Comparison of ENCODE assay signal across 14 cellular contexts in genomic region chr9:121929893-121930875, GRCh38.
DNase-seq lines count a peak whose midpoint lies in the region; ATAC-seq, FAIRE-seq and TF ChIP-seq lines count a peak whose summit lies in the region.
"Had no signal": no experiment of that assay in that cellular context is flagged by ENCODE, and none has a peak within 500 bp of the region (broad histone marks: within the 10 kb centered on the region; RNA-seq: fewer than 3 reads in every experiment).

No MANE protein-coding gene starts in this region.

- WGBS in thyroid gland, 2 donors = 77 to 78% methylated on average over 9 of the region's 12 CpGs

- H3K9me3 ChIP-seq in DOHH2 (ENCODE audit: control insufficient read depth, insufficient read depth, low read length) (no peaks in the 10 kb centered on the region), thyroid gland (no peaks in the 10 kb centered on the region)

- DNase-seq in H54 (ENCODE audit: insufficient read length, low spot score) (peak; percentile 26), WTC11 (ENCODE audit: low spot score) (peak; percentile 79), left lobe of liver (ENCODE audit: low spot score) (no peak), activated gamma-delta T cell treated with Interleukin-2 at 50 U/mL for 16 hours (no peak), thyroid gland (no peak), NCI-H2081 treated with DMSO at 0.1 percent for 48 hours (lab: John Stamatoyannopoulos, UW) (no peak)
- DNase-seq: activated CD8-positive, alpha-beta memory T cell treated with anti-CD3 and anti-CD28 coated beads, Interleukin-2, amount 10 ng/mL, durations not matched to agents 7 days and 5 days; amniotic stem cell; NK-92 treated with Interleukin-12 subunit alpha and Interleukin-12 subunit beta, amount 100 ng/mL, for 24 hours had no signal

- ATAC-seq in WTC11 (peak; percentile 97), left lobe of liver (peak; percentile 10), HG03469 (IDR thresholded peaks at IDR 0.05; ENCODE audit: unreplicated experiment) (no peak)
- ATAC-seq: activated CD8-positive, alpha-beta memory T cell treated with anti-CD3 and anti-CD28 coated beads, Interleukin-2, amount 10 ng/mL, durations not matched to agents 7 days and 5 days had no signal

- H3F3A ChIP-seq in DOHH2 (ENCODE audit: control insufficient read depth, insufficient read depth) = no peaks in the 10 kb centered on the region

- H3K27ac ChIP-seq in DOHH2 (ENCODE audit: low read depth, low read length) = no peak overlapping the region
- H3K27ac ChIP-seq in thyroid gland = no peak overlapping the region
- H3K27ac ChIP-seq: epithelial cell of prostate had no signal

- H3K4me1 Mint-ChIP-seq in WTC11 = peaks cover 5% of the 10 kb centered on the region
- H3K4me1 Mint-ChIP-seq: activated CD8-positive, alpha-beta memory T cell treated with anti-CD3 and anti-CD28 coated beads, Interleukin-2, amount 10 ng/mL, durations not matched to agents 7 days and 5 days had no signal

- H3K27ac Mint-ChIP-seq in WTC11 = no peak overlapping the region
- H3K27ac Mint-ChIP-seq: activated CD8-positive, alpha-beta memory T cell treated with anti-CD3 and anti-CD28 coated beads, Interleukin-2, amount 10 ng/mL, durations not matched to agents 7 days and 5 days; stimulated activated naive CD8-positive, alpha-beta T cell treated with anti-CD3 and anti-CD28 coated beads, Interleukin-15, Interleukin-2, amounts not matched to agents 100 ng/mL and 50 ng/mL, for 24 hours; T-helper 1 cell treated with Interleukin-12 subunit alpha and Interleukin-12 subunit beta and Interleukin-4 antibody, amounts not matched to agents 30 μg/mL and 1 μg/mL, for 36 hours had no signal

- no peak for TF ChIP-seq POLR2A in H54 (IDR thresholded peaks at IDR 0.05; ENCODE audit: low read depth, low read length)
- no peak for TF ChIP-seq POLR2A in thyroid gland (IDR thresholded peaks at IDR 0.05)

- no peak overlapping the region for H3K4me2 ChIP-seq in DOHH2 (ENCODE audit: low read length)

- H3K36me3 ChIP-seq in DOHH2 (ENCODE audit: control insufficient read depth, low read length) (no peaks in the 10 kb centered on the region), thyroid gland (no peaks in the 10 kb centered on the region)

- H3K9me2 ChIP-seq in DOHH2 (replicated peaks; ENCODE audit: control insufficient read depth, low read length) = no peaks in the 10 kb centered on the region

- no peaks in the 10 kb centered on the region for H3K36me3 Mint-ChIP-seq in WTC11
- H3K36me3 Mint-ChIP-seq: activated CD8-positive, alpha-beta memory T cell treated with anti-CD3 and anti-CD28 coated beads, Interleukin-2, amount 10 ng/mL, durations not matched to agents 7 days and 5 days had no signal

- H3K27me3 Mint-ChIP-seq in WTC11 (ENCODE audit: low read depth) = no peaks in the 10 kb centered on the region; the same call in 1 of the 2 replicates
- H3K27me3 Mint-ChIP-seq: stimulated activated naive CD8-positive, alpha-beta T cell treated with anti-CD3 and anti-CD28 coated beads, Interleukin-15, Interleukin-2, amounts not matched to agents 100 ng/mL and 50 ng/mL, for 24 hours had no signal

- H3K79me2 ChIP-seq in DOHH2 (ENCODE audit: control insufficient read depth, low read length) = no peaks in the 10 kb centered on the region

- no peaks in the 10 kb centered on the region for H3K9me3 Mint-ChIP-seq in WTC11
- H3K9me3 Mint-ChIP-seq: stimulated activated naive CD8-positive, alpha-beta T cell treated with anti-CD3 and anti-CD28 coated beads, Interleukin-15, Interleukin-2, amounts not matched to agents 100 ng/mL and 50 ng/mL, for 24 hours; T-helper 1 cell treated with Interleukin-12 subunit alpha and Interleukin-12 subunit beta and Interleukin-4 antibody, amounts not matched to agents 30 μg/mL and 1 μg/mL, for 36 hours had no signal

- H3K27me3 ChIP-seq in DOHH2 (ENCODE audit: control insufficient read depth, low read length) (no peaks in the 10 kb centered on the region), thyroid gland (no peaks in the 10 kb centered on the region)

- H3K4me1 ChIP-seq in DOHH2 (ENCODE audit: control insufficient read depth, low read length) (peaks cover 9% of the 10 kb centered on the region), thyroid gland (peaks cover 14 to 31% of the 10 kb centered on the region in 2 donors)

- H3K4me3 ChIP-seq in DOHH2 (ENCODE audit: low read length) (no peak overlapping the region), thyroid gland (replicated peaks in 1 of 3) (no peak overlapping the region)

- FAIRE-seq in H54 (lab: Jason Lieb, UNC) = peak; percentile 6

- no peak overlapping the region for H3K4me3 Mint-ChIP-seq in WTC11
- H3K4me3 Mint-ChIP-seq: activated CD8-positive, alpha-beta memory T cell treated with anti-CD3 and anti-CD28 coated beads, Interleukin-2, amount 10 ng/mL, durations not matched to agents 7 days and 5 days; stimulated activated naive CD8-positive, alpha-beta T cell treated with anti-CD3 and anti-CD28 coated beads, Interleukin-15, Interleukin-2, amounts not matched to agents 100 ng/mL and 50 ng/mL, for 24 hours; T-helper 1 cell treated with Interleukin-12 subunit alpha and Interleukin-12 subunit beta and Interleukin-4 antibody, amounts not matched to agents 30 μg/mL and 1 μg/mL, for 36 hours had no signal

- CTCF ChIA-PET in WTC11 (lab: Charles Lee) = interaction anchor here (0.5 to 2.2 kb wide), 98 partner anchors 8 to 427 kb away, joined by 3 to 44 read pairs (median 5); no protein-coding TSS in a partner anchor

- TF ChIP-seq CTCF in DOHH2 (IDR thresholded peaks at IDR 0.05; ENCODE audit: low read depth, low read length, poor library complexity, severe bottlenecking) = peak; percentile 20
- TF ChIP-seq CTCF in WTC11 (IDR thresholded peaks at IDR 0.05) = peak; percentile 32
- TF ChIP-seq CTCF in thyroid gland (IDR thresholded peaks at IDR 0.05) = no peak

- intact Hi-C loops in thyroid gland (cut with DNase I) = loop anchor here (10.0 kb wide), 1 partner anchor 95 kb away; no protein-coding TSS in a partner anchor

- POLR2A ChIA-PET in WTC11 (lab: Charles Lee) = interaction anchor here (0.8 kb wide), 1 partner anchor 8 kb away, joined by 3 read pairs; no protein-coding TSS in a partner anchor

- no peaks in the 10 kb centered on the region for H4K20me1 ChIP-seq in DOHH2 (ENCODE audit: control insufficient read depth, insufficient read depth, low read depth, low read length)

TF ChIP-seq in WTC11, 78 proteins besides CTCF, POLR2A, EP300 and RAD21:
- TF ChIP-seq ZNF219 (CRISPR knock-in tag; IDR thresholded peaks at IDR 0.05; ENCODE audit: borderline replicate concordance) (no peak), AR (CRISPR knock-in tag; IDR thresholded peaks at IDR 0.05) (no peak), STAT6 (CRISPR knock-in tag; conservative IDR thresholded peaks at IDR 0.05; ENCODE audit: low read depth) (no peak), ZNF121 (CRISPR knock-in tag; IDR thresholded peaks at IDR 0.05) (no peak), FOXP1 (CRISPR knock-in tag; IDR thresholded peaks at IDR 0.05; ENCODE audit: borderline replicate concordance) (no peak)

Comparison
In these comparisons a context has a peak if more than half of its experiments do, and no peak if none do; other contexts are left out.
1. CTCF ChIP-seq: peak in DOHH2 (single experiment) and WTC11 (single experiment); none in thyroid gland (0 of 6).
2. DNase-seq: peak in H54 (single experiment) and WTC11 (single experiment); none in left lobe of liver (single experiment), activated gamma-delta T cell treated with Interleukin-2 at 50 U/mL for 16 hours (single experiment), thyroid gland (0 of 2) and NCI-H2081 treated with DMSO at 0.1 percent for 48 hours (single experiment).